ENCODE assay signal across 1 cellular context in genomic region chr12:76080729-76081415, GRCh38.
TF ChIP-seq lines count a peak whose summit lies in the region.

No MANE protein-coding gene starts in this region.

TF ChIP-seq in GM12878, 131 proteins besides CTCF, POLR2A, EP300 and RAD21 (continued from another document):
- TF ChIP-seq E4F1 (IDR thresholded peaks at IDR 0.05; ENCODE audit: borderline replicate concordance, partially characterized antibody) = no peak
- no peak for TF ChIP-seq KDM1A (IDR thresholded peaks at IDR 0.05; ENCODE audit: borderline replicate concordance)
